In the genomic region with DNA sequence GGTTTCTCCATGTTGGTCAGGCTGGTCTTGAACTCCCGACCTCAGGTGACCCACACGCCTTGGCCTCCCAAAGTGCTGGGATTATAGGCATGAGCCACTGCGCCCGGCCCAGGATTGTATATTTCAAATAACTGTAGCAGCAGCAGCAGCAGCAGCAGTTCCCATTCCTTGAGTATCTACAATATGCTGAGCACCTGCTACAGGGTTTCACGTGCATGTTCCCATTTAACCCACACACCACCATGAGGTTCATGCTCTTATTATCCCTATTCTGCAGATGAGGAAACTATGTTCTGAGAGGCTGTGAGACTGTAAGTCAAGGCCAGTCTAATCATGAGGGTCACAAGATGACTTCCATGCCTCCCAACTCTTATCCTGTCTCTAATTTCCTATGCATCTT, we compare ENCODE assay signal across 9 cellular contexts.
"Had no signal": no experiment of that assay in that cellular context is flagged by ENCODE, and none has a peak within 500 bp of the region (broad histone marks: within the 10 kb centered on the region; RNA-seq: fewer than 3 reads in every experiment).

No MANE protein-coding gene starts in this region.

- H3K9me3 ChIP-seq: HAP-1 had no signal

- ATAC-seq: HCT116, HepG2 had no signal

- DNase-seq: GM23248, GOT3, H7, HFFc6 had no signal

- H3K4me3 Mint-ChIP-seq: HFFc6, IgD-negative memory B cell had no signal

- H3K4me1 Mint-ChIP-seq: IgD-negative memory B cell had no signal

- H3K27ac Mint-ChIP-seq: HFFc6, IgD-negative memory B cell had no signal

- H3K27me3 Mint-ChIP-seq: IgD-negative memory B cell had no signal

- H3K27ac ChIP-seq: GM23248, HL-60 had no signal
